Comparison of ENCODE assay signal across 24 cellular contexts in genomic region chr1:205916541-205916940, GRCh38. TPM values are rescaled to one million over a fixed set of nuclear protein-coding genes. Genes with fewer than 3 reads are reported as not detected.
DNase-seq lines count a peak whose midpoint lies in the region; FAIRE-seq and TF ChIP-seq lines count a peak whose summit lies in the region.
"Had no signal": no experiment of that assay in that cellular context is flagged by ENCODE, and none has a peak within 500 bp of the region (broad histone marks: within the 10 kb centered on the region; RNA-seq: fewer than 3 reads in every experiment).

No MANE protein-coding gene starts in this region.

- H3K27me3 ChIP-seq in skeletal muscle tissue (ENCODE audit: control insufficient read depth in 3 of 3, insufficient read depth in 3 of 3, low read length in 3 of 3), result no peaks in the 10 kb centered on the region
- H3K27me3 ChIP-seq: colonic mucosa, SJSA1, upper lobe of right lung had no signal

- peak overlapping the region in 1 of 3 donors; percentile 36 for H3K4me3 ChIP-seq in skeletal muscle tissue (ENCODE audit: low read length in 3 of 3)
- H3K4me3 ChIP-seq: A549, colonic mucosa, SJSA1, upper lobe of right lung had no signal

- no peak overlapping the region for H3K4me3 Mint-ChIP-seq in activated T-cell treated with anti-CD3 and anti-CD28 coated beads, Interleukin-2, amount 50 U/mL, for 24 hours
- H3K4me3 Mint-ChIP-seq: CD4-positive, alpha-beta T cell; memory B cell; nephron; stimulated activated naive CD8-positive, alpha-beta T cell treated with anti-CD3 and anti-CD28 coated beads, Interleukin-15, Interleukin-2, amounts not matched to agents 100 ng/mL and 50 ng/mL, for 24 hours had no signal

- no peak for TF ChIP-seq CTCF in D721Med (IDR thresholded peaks at IDR 0.05; ENCODE audit: insufficient read depth, missing control alignments)

- no peaks in the 10 kb centered on the region for H3K36me3 Mint-ChIP-seq in activated T-cell treated with anti-CD3 and anti-CD28 coated beads, Interleukin-2, amount 50 U/mL, for 24 hours (ENCODE audit: low read depth)
- H3K36me3 Mint-ChIP-seq: memory B cell had no signal

- no peaks in the 10 kb centered on the region for H3K4me1 Mint-ChIP-seq in activated T-cell treated with anti-CD3 and anti-CD28 coated beads, Interleukin-2, amount 50 U/mL, for 24 hours (ENCODE audit: low read depth)

- H3K9me3 ChIP-seq in skeletal muscle tissue (ENCODE audit: control insufficient read depth in 3 of 3, low read length in 3 of 3), result no peaks in the 10 kb centered on the region
- H3K9me3 ChIP-seq: A549, colonic mucosa, SJSA1, upper lobe of right lung had no signal

- H3K27ac ChIP-seq in skeletal muscle tissue (ENCODE audit: low read depth, low read length), result peak overlapping the region; percentile 72
- H3K27ac ChIP-seq: colonic mucosa, SJSA1, upper lobe of right lung had no signal

- peak; percentile 13 for DNase-seq in activated T-cell treated with anti-CD3 and anti-CD28 coated beads, Interleukin-2, amount 50 U/mL, for 24 hours
- DNase-seq in activated T-cell treated with anti-CD3 and anti-CD28 coated beads, Interleukin-2, amount 50 U/mL, for 1 hour, result no peak
- peak; percentile 29 for DNase-seq in RCC 7860 (ENCODE audit: low spot score)
- DNase-seq in fibroblast of peridontal ligament (ENCODE audit: extremely low read depth), result peak; percentile 45
- DNase-seq in SKM-1 treated with dmso at 0.1 percent for 144 hours (lab: John Stamatoyannopoulos, UW; ENCODE audit: unreplicated experiment), result no peak
- DNase-seq in D721Med (ENCODE audit: insufficient read length, low spot score), result no peak
- no peak for DNase-seq in MV-4-11 (lab: John Stamatoyannopoulos, UW)
- DNase-seq: activated CD4-positive, CD25-positive, alpha-beta regulatory T cell; activated gamma-delta T cell; amniotic stem cell; CD4-positive, alpha-beta T cell; colonic mucosa; DMS53; NCI-H2029; stimulated activated CD4-positive, alpha-beta T cell treated with anti-CD3 and anti-CD28 coated beads, Interleukin-15, amount 100 ng/mL, for 24 hours; upper lobe of right lung had no signal

- no peaks in the 10 kb centered on the region for H3K36me3 ChIP-seq in skeletal muscle tissue (ENCODE audit: control insufficient read depth in 3 of 3, insufficient read depth in 3 of 3, low read length in 3 of 3)
- H3K36me3 ChIP-seq: colonic mucosa, SJSA1, upper lobe of right lung had no signal

- no peak for FAIRE-seq in RCC 7860 (lab: Jason Lieb, UNC)
- no peak for FAIRE-seq in D721Med (lab: Jason Lieb, UNC)
- FAIRE-seq: A549 had no signal

- H3K9ac ChIP-seq in skeletal muscle tissue (ENCODE audit: low read depth in 1 of 3, low read length in 3 of 3), result no peak overlapping the region

- no peaks in the 10 kb centered on the region for H3K9me3 Mint-ChIP-seq in activated T-cell treated with anti-CD3 and anti-CD28 coated beads, Interleukin-2, amount 50 U/mL, for 24 hours
- H3K9me3 Mint-ChIP-seq: CD4-positive, alpha-beta T cell; memory B cell; nephron; stimulated activated naive CD8-positive, alpha-beta T cell treated with anti-CD3 and anti-CD28 coated beads, Interleukin-15, Interleukin-2, amounts not matched to agents 100 ng/mL and 50 ng/mL, for 24 hours had no signal

- H3K27me3 Mint-ChIP-seq in activated T-cell treated with anti-CD3 and anti-CD28 coated beads, Interleukin-2, amount 50 U/mL, for 24 hours, result peaks cover 6% of the 10 kb centered on the region

- H3K27ac Mint-ChIP-seq in activated T-cell treated with anti-CD3 and anti-CD28 coated beads, Interleukin-2, amount 50 U/mL, for 24 hours, result no peak overlapping the region
- H3K27ac Mint-ChIP-seq: CD4-positive, alpha-beta T cell; memory B cell; nephron; stimulated activated naive CD8-positive, alpha-beta T cell treated with anti-CD3 and anti-CD28 coated beads, Interleukin-15, Interleukin-2, amounts not matched to agents 100 ng/mL and 50 ng/mL, for 24 hours had no signal

- peaks cover 37 to 74% (median 63%) of the 10 kb centered on the region in 3 donors for H3K4me1 ChIP-seq in skeletal muscle tissue (ENCODE audit: control insufficient read depth in 3 of 3, insufficient read depth in 3 of 3, low read length in 3 of 3)
- H3K4me1 ChIP-seq: colonic mucosa had no signal

RNA-seq across cellular contexts. Expression of gene SLC26A9, which starts 26.7 kb away (rescaled TPM):
- total RNA-seq in skeletal muscle tissue, result not detected
- total RNA-seq: CD4-positive, alpha-beta T cell; colonic mucosa; pulmonary artery endothelial cell; SJSA1; T-helper 2 cell treated with Interferon-gamma antibody and Interleukin-4, amounts not matched to agents 100 ng/mL and 5 ng/mL, for 36 hours had no signal

Comparison
In these comparisons a context has a peak if more than half of its experiments do, and no peak if none do; other contexts are left out.
1. DNase-seq: peak in activated T-cell treated with anti-CD3 and anti-CD28 coated beads, Interleukin-2, amount 50 U/mL, for 24 hours (single experiment), RCC 7860 (single experiment) and fibroblast of peridontal ligament (single experiment); none in activated T-cell treated with anti-CD3 and anti-CD28 coated beads, Interleukin-2, amount 50 U/mL, for 1 hour (single experiment), SKM-1 treated with dmso at 0.1 percent for 144 hours (single experiment), D721Med (single experiment) and MV-4-11 (single experiment).